Comparison of ENCODE assay signal across 22 cellular contexts in the genomic region with DNA sequence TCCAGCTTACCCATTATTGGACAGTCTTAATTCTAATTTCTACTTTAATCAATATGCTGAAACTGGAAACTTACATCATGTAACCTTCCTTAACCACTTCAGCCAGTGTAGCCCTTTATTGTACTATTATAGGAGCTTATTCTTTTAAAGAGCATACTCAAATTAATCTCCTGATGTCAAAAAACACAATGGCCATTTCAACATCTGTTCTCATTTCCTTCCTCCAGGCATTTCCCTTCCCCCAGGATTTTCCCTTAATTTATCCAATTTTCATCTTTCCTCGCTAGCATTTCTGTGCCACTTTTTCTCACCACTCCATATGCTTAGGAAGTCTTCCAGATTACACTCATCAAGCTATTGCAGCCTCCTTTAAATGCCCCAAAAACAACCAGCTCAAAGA.
"Had no signal": no experiment of that assay in that cellular context is flagged by ENCODE, and none has a peak within 500 bp of the region (broad histone marks: within the 10 kb centered on the region; RNA-seq: fewer than 3 reads in every experiment).

No MANE protein-coding gene starts in this region.

- H3K27me3 Mint-ChIP-seq: effector memory CD8-positive, alpha-beta T cell; memory B cell; natural killer cell treated with Interleukin-12 subunit alpha and Interleukin-12 subunit beta and Interleukin-15 and Interleukin-18, amount 100 ng/mL, for 72 hours had no signal

- H3K9me3 ChIP-seq: heart right ventricle, ovary, suprapubic skin, thyroid gland, upper lobe of right lung had no signal

- ATAC-seq: effector memory CD8-positive, alpha-beta T cell; heart right ventricle; left lobe of liver; natural killer cell treated with Interleukin-12 subunit alpha and Interleukin-12 subunit beta and Interleukin-15 and Interleukin-18, amount 100 ng/mL, for 72 hours; right cardiac atrium; upper lobe of right lung had no signal

- DNase-seq: central memory CD4-positive, alpha-beta T cell; effector memory CD8-positive, alpha-beta T cell; erythroblast; foreskin melanocyte; heart right ventricle; hypothalamus; islet precursor cell; nucleus accumbens; ovary; right cardiac atrium; stimulated activated CD4-positive, alpha-beta T cell treated with anti-CD3 and anti-CD28 coated beads, Interleukin-2, amount 100 ng/mL, for 48 hours; stimulated activated naive CD4-positive, alpha-beta T cell treated with Interleukin-2 at 50 U/mL for 16 hours; thyroid gland; upper lobe of right lung had no signal

- H3K4me3 ChIP-seq: coronary artery, heart right ventricle, neural progenitor cell, ovary, smooth muscle cell, suprapubic skin, thyroid gland, upper lobe of right lung had no signal

- H3K9me3 Mint-ChIP-seq: memory B cell, mesothelial cell of epicardium, neural progenitor cell had no signal

- H3K27ac Mint-ChIP-seq: effector memory CD8-positive, alpha-beta T cell; memory B cell; mesothelial cell of epicardium; natural killer cell treated with Interleukin-12 subunit alpha and Interleukin-12 subunit beta and Interleukin-15 and Interleukin-18, amount 100 ng/mL, for 72 hours; neural progenitor cell had no signal

- H3K27me3 ChIP-seq: heart right ventricle, neural progenitor cell, ovary, suprapubic skin, thyroid gland, upper lobe of right lung had no signal

- H3K27ac ChIP-seq: coronary artery, heart right ventricle, neural progenitor cell, ovary, suprapubic skin, thyroid gland, upper lobe of right lung had no signal

- H3K36me3 Mint-ChIP-seq: memory B cell; mesothelial cell of epicardium; natural killer cell treated with Interleukin-12 subunit alpha and Interleukin-12 subunit beta and Interleukin-15 and Interleukin-18, amount 100 ng/mL, for 72 hours; neural progenitor cell had no signal

- H3K4me1 Mint-ChIP-seq: memory B cell, mesothelial cell of epicardium, neural progenitor cell had no signal

- H3K36me3 ChIP-seq: heart right ventricle, neural progenitor cell, ovary, suprapubic skin, thyroid gland, upper lobe of right lung had no signal

- H3K4me3 Mint-ChIP-seq: effector memory CD8-positive, alpha-beta T cell; memory B cell; mesothelial cell of epicardium; natural killer cell treated with Interleukin-12 subunit alpha and Interleukin-12 subunit beta and Interleukin-15 and Interleukin-18, amount 100 ng/mL, for 72 hours; neural progenitor cell had no signal
